In the genomic region with DNA sequence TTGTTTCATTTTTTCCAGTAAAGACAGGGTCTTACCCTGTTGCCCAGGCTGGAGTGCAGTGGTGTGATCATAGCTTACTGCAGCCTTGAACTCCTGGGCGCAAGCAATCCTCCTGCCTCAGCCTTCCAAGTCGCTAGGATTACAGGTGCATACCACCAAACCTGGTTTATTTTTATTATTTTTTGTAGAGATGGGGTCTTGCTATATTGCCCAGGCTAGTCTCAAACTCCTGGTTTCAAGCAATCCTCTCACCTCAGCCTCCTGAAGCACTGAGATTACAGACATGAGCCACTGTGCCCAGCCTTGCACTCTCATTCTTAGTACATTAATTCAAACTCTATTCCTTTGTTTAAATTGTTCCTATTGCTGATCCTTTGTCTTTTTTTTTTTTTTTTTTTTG, we compare ENCODE assay signal across 1 cellular context. TPM values are rescaled to one million over a fixed set of nuclear protein-coding genes. Genes with fewer than 3 reads are reported as not detected.
"Had no signal": no experiment of that assay in that cellular context is flagged by ENCODE, and none has a peak within 500 bp of the region (broad histone marks: within the 10 kb centered on the region; RNA-seq: fewer than 3 reads in every experiment).

No MANE protein-coding gene starts in this region.

RNA-seq across cellular contexts. Expression of a gene that starts 24.0 kb away (rescaled TPM):
- total RNA-seq: activated B cell treated with CpG ODN at 0.5 μM for 24 hours had no signal
